In the genomic region with DNA sequence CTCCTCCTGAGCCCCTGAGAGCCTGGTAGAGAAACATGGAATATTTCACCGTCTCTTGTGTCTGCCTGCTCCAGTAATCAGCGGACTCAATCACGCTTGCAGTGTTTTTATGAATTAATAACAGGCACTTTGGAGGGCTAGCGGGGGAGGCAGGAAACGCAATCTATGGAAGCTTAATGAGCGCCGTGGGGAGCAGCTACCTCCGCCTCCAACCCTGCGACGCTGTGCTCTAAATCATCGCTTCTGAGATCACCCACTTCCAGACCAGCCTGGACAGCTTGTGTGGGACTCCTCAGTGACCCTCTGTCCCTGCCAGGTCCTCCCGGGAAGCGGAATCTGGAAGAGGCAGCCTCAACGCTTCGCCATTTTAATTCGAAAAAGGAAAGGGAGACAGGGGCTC, we compare ENCODE assay signal across 20 cellular contexts.
"Had no signal": no experiment of that assay in that cellular context is flagged by ENCODE, and none has a peak within 500 bp of the region (broad histone marks: within the 10 kb centered on the region; RNA-seq: fewer than 3 reads in every experiment).

No MANE protein-coding gene starts in this region.

- H3K79me2 ChIP-seq: parathyroid adenoma had no signal

- H3K4me2 ChIP-seq: neural progenitor cell had no signal

- H3K36me3 ChIP-seq: esophagus squamous epithelium, left lung, lower lobe of right lung, neural progenitor cell, thoracic aorta, tibial nerve, upper lobe of left lung had no signal

- H3K4me1 ChIP-seq: esophagus squamous epithelium, left lung, lower lobe of right lung, neural progenitor cell, parathyroid adenoma, tibial nerve, upper lobe of left lung had no signal

- FAIRE-seq: endometrium, frontal cortex, kidney, urothelium cell line had no signal

- ATAC-seq: effector memory CD8-positive, alpha-beta T cell; left lung; lower lobe of right lung; naive thymus-derived CD8-positive, alpha-beta T cell; stimulated activated naive B cell treated with anti-CD40 and anti-IgM and Interleukin-4, amounts not matched to agents 10 μg/mL and 1 μg/mL and 100 μg/mL, for 72 hours had no signal

- H3K27ac ChIP-seq: esophagus squamous epithelium, left lung, lower lobe of right lung, neural progenitor cell, parathyroid adenoma, skin epidermis, thoracic aorta, tibial nerve, upper lobe of left lung had no signal

- H2AFZ ChIP-seq: neural progenitor cell, parathyroid adenoma had no signal

- DNase-seq: cerebellar nuclear complex; cortex of kidney; effector memory CD8-positive, alpha-beta T cell; esophagus squamous epithelium; kidney; left lung; lower lobe of right lung; naive thymus-derived CD8-positive, alpha-beta T cell; stimulated activated CD4-positive, alpha-beta T cell treated with anti-CD3 and anti-CD28 coated beads, Interleukin-15, amount 100 ng/mL, for 24 hours; stimulated activated CD4-positive, alpha-beta T cell treated with anti-CD3 and anti-CD28 coated beads, Interleukin-2, amount 100 ng/mL, for 48 hours; stimulated activated naive B cell treated with anti-CD40 and anti-IgM and Interleukin-4, amounts not matched to agents 10 μg/mL and 1 μg/mL and 100 μg/mL, for 72 hours; upper lobe of left lung had no signal

- H3K4me3 ChIP-seq: esophagus squamous epithelium, left lung, lower lobe of right lung, neural progenitor cell, skin epidermis, thoracic aorta, tibial nerve, upper lobe of left lung had no signal

- H3K9ac ChIP-seq: neural progenitor cell, parathyroid adenoma had no signal

- H3K27me3 ChIP-seq: neural progenitor cell, tibial nerve, upper lobe of left lung had no signal
